8 cellular contexts compared by ENCODE assay signal in the genomic region with DNA sequence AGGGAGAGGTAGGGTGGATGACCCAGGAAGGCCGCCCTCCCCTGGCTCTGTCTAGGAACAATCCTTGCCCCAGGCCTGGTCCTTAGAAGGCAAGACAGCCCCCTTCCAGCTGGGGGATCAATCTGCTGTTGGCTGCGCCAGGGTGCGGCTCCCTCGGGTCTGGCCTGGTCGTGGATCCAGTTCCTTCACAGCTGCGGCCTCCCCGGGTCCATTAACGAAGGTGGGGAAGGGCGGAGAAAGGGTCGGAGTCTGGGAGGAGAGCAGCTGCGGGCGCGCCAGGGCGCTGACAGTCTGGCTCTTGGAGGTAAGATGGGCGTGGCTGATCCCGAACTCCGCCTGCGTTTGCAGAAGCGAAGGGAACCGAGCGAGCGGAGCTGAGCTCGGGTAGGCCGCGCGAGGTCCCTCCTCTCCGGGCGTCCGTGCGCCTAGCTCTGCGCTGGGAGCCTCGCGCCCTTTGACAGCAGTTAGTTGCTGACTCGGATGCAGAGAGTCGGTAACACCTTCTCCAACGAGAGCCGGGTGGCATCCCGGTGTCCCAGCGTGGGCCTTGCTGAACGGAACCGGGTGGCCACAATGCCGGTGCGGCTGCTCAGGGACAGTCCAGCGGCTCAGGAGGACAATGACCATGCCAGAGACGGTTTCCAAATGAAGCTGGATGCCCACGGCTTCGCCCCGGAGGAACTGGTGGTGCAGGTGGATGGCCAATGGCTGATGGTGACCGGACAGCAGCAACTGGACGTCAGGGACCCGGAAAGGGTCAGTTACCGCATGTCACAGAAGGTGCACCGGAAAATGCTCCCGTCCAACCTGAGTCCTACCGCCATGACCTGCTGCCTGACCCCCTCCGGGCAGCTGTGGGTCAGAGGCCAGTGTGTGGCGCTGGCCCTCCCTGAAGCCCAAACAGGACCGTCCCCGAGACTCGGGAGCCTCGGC. TPM values are rescaled to one million over a fixed set of nuclear protein-coding genes. Genes with fewer than 3 reads are reported as not detected.
DNase-seq lines count a peak whose midpoint lies in the region; ATAC-seq and TF ChIP-seq lines count a peak whose summit lies in the region.

A gene with protein sequence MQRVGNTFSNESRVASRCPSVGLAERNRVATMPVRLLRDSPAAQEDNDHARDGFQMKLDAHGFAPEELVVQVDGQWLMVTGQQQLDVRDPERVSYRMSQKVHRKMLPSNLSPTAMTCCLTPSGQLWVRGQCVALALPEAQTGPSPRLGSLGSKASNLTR (plus strand): TSS at position 434 of the 933 bp plus-strand sequence. CDS start 47 bp downstream, at position 481.

- no peaks in the 10 kb centered on the region for H3K9me3 ChIP-seq in Caco-2
- H3K9me3 ChIP-seq in endocrine pancreas (ENCODE audit: control insufficient read depth, low read length): no peaks in the 10 kb centered on the region
- no peaks in the 10 kb centered on the region for H3K9me3 ChIP-seq in naive thymus-derived CD4-positive, alpha-beta T cell (ENCODE audit: control insufficient read depth in 2 of 3, low read length in 3 of 3)
- no peaks in the 10 kb centered on the region for H3K9me3 ChIP-seq in HAP-1

- H3K36me3 ChIP-seq in Caco-2 (ENCODE audit: control insufficient read depth, insufficient read depth, low read length): no peaks in the 10 kb centered on the region; the same call in 1 of the 2 replicates
- peaks cover 9% of the 10 kb centered on the region for H3K36me3 ChIP-seq in endocrine pancreas (ENCODE audit: control insufficient read depth, insufficient read depth, low read length)
- H3K36me3 ChIP-seq in naive thymus-derived CD4-positive, alpha-beta T cell (ENCODE audit: control insufficient read depth in 2 of 3, insufficient read depth in 3 of 3, low read length in 3 of 3): peaks cover 0 to 41% (median 0%) of the 10 kb centered on the region in 3 experiments
- H3K36me3 ChIP-seq in HAP-1 (replicated peaks): peaks cover 43% of the 10 kb centered on the region

- H3K4me1 ChIP-seq in Caco-2 (peaks cover 6% of the 10 kb centered on the region), endocrine pancreas (ENCODE audit: control insufficient read depth, insufficient read depth, low read length) (no peaks in the 10 kb centered on the region), HAP-1 (peaks cover 3% of the 10 kb centered on the region)
- H3K4me1 ChIP-seq in naive thymus-derived CD4-positive, alpha-beta T cell (ENCODE audit: control insufficient read depth in 2 of 2, insufficient read depth in 2 of 2, low read length in 2 of 2): peaks cover 4 to 15% of the 10 kb centered on the region in 2 donors

- no peaks in the 10 kb centered on the region for H3K27me3 ChIP-seq in Caco-2 (replicated peaks; ENCODE audit: control insufficient read depth, insufficient read depth, low read length)
- H3K27me3 ChIP-seq in endocrine pancreas (ENCODE audit: control insufficient read depth, insufficient read depth, low read length): no peaks in the 10 kb centered on the region
- no peaks in the 10 kb centered on the region for H3K27me3 ChIP-seq in naive thymus-derived CD4-positive, alpha-beta T cell (ENCODE audit: control insufficient read depth in 2 of 2, insufficient read depth in 2 of 2, low read length in 2 of 2)
- no peaks in the 10 kb centered on the region for H3K27me3 ChIP-seq in HAP-1 (ENCODE audit: low read depth)

- peak within 1 kb of the TSS; percentile 59 for H3K4me3 Mint-ChIP-seq in Caco-2 (ENCODE audit: unreplicated experiment)
- H3K4me3 Mint-ChIP-seq in naive thymus-derived CD4-positive, alpha-beta T cell: peak within 1 kb of the TSS in 9 of 10 donors; percentile 58 to 85 (median 74)

- peaks cover 50% of the 10 kb centered on the region for H3K36me3 Mint-ChIP-seq in Caco-2 (ENCODE audit: insufficient read depth, unreplicated experiment)
- peaks cover 3 to 20% (median 14%) of the 10 kb centered on the region in 5 donors for H3K36me3 Mint-ChIP-seq in naive thymus-derived CD4-positive, alpha-beta T cell

- intact Hi-C loops in Caco-2 (cut with micrococcal nuclease; ENCODE audit: unreplicated experiment): loop anchor here (5.0 kb wide), 1 partner anchor 60 kb away; the partner anchor contains the start of gene KCNH4
- intact Hi-C loops in naive thymus-derived CD4-positive, alpha-beta T cell (cut with micrococcal nuclease): no loop called here

- POLR2A ChIA-PET in Caco-2 (lab: Charles Lee): no interaction called here
- POLR2A ChIA-PET in naive thymus-derived CD4-positive, alpha-beta T cell (lab: Charles Lee): interaction anchor here (0.6 to 2.6 kb wide), 4 partner anchors 10 to 199 kb away, joined by 3 to 19 read pairs (median 8); partner anchors contain the start of genes DHX58, DNAJC7 and NKIRAS2

- H3K27me3 Mint-ChIP-seq in Caco-2 (ENCODE audit: insufficient read depth, unreplicated experiment): no peaks in the 10 kb centered on the region
- no peaks in the 10 kb centered on the region for H3K27me3 Mint-ChIP-seq in naive thymus-derived CD4-positive, alpha-beta T cell

- H3K4me1 Mint-ChIP-seq in Caco-2 (ENCODE audit: low read depth, unreplicated experiment): no peaks in the 10 kb centered on the region
- peaks cover 0 to 28% (median 15%) of the 10 kb centered on the region in 7 donors for H3K4me1 Mint-ChIP-seq in naive thymus-derived CD4-positive, alpha-beta T cell

- peak within 1 kb of the TSS; percentile 17 for H3K9ac ChIP-seq in endocrine pancreas (ENCODE audit: control insufficient read depth, insufficient read depth, low read length)

- H3K27ac ChIP-seq in naive thymus-derived CD4-positive, alpha-beta T cell (ENCODE audit: low read depth, low read length): no peak within 1 kb of the TSS

- no peaks in the 10 kb centered on the region for H3K9me3 Mint-ChIP-seq in Caco-2 (ENCODE audit: unreplicated experiment)
- no peaks in the 10 kb centered on the region for H3K9me3 Mint-ChIP-seq in naive thymus-derived CD4-positive, alpha-beta T cell

- no peak for ATAC-seq in naive thymus-derived CD4-positive, alpha-beta T cell
- ATAC-seq in GM19328 (IDR thresholded peaks at IDR 0.05; ENCODE audit: unreplicated experiment): no peak

- no TSS peak for BruUV-seq in Caco-2 (replicated peaks; lab: Mats Ljungman, UMichigan)

- no peak for DNase-seq in Caco-2
- DNase-seq in NCI-H2171 treated with DMSO at 0.1 percent for 48 hours (lab: John Stamatoyannopoulos, UW): peak; percentile 95
- no peak for DNase-seq in naive thymus-derived CD4-positive, alpha-beta T cell
- no peak for DNase-seq in central memory CD4-positive, alpha-beta T cell
- no peak for DNase-seq in HAP-1 (ENCODE audit: low spot score in 2 of 2)
- DNase-seq in cerebellum (ENCODE audit: low spot score): no peak

- CTCF ChIA-PET in Caco-2 (lab: Charles Lee): interaction anchor here (1.0 to 1.7 kb wide), 2 partner anchors 31 to 59 kb away, joined by 4 read pairs; partner anchors contain the start of gene KCNH4
- CTCF ChIA-PET in naive thymus-derived CD4-positive, alpha-beta T cell (lab: Charles Lee): interaction anchor here (0.6 to 1.4 kb wide), 2 partner anchors 97 to 157 kb away, joined by 3 to 4 read pairs; no protein-coding TSS in a partner anchor

- TF ChIP-seq CTCF in Caco-2 (IDR thresholded peaks at IDR 0.05; ENCODE audit: insufficient read depth in 1 of 2, low read depth in 1 of 2, low read length in 1 of 2, severe bottlenecking in 1 of 2, unreplicated experiment in 1 of 2): no peak

- in situ Hi-C loops in HAP-1 (cut with MboI; ENCODE audit: low sequenced_read_pairs): no loop called here

- H3K27ac Mint-ChIP-seq in Caco-2 (ENCODE audit: unreplicated experiment): peak within 1 kb of the TSS; percentile 29
- H3K27ac Mint-ChIP-seq in naive thymus-derived CD4-positive, alpha-beta T cell: peak within 1 kb of the TSS in 7 of 9 donors; percentile 31 to 76 (median 48)

- H3K4me3 ChIP-seq in Caco-2 (ENCODE audit: low read depth, low read length) (no peak within 1 kb of the TSS), endocrine pancreas (ENCODE audit: control insufficient read depth, insufficient read depth, low read length) (no peak within 1 kb of the TSS), HAP-1 (no peak within 1 kb of the TSS)
- no peak within 1 kb of the TSS for H3K4me3 ChIP-seq in naive thymus-derived CD4-positive, alpha-beta T cell (ENCODE audit: low read length)

RNA-seq across cellular contexts. Expression of the gene that starts here (rescaled TPM):
- total RNA-seq in Caco-2 (2022) (not detected in 2 replicates), cerebellum (0.18 TPM)
- total RNA-seq in naive thymus-derived CD4-positive, alpha-beta T cell: under 1 TPM in 2 of 5 experiments, not detected in 3; 0.12 to 0.16 TPM
- under 1 TPM in 1 of 2 donors, not detected in 1; 0.10 TPM for polyA plus RNA-seq in naive thymus-derived CD4-positive, alpha-beta T cell
